In genomic region chr14:100106661-100107112, GRCh38 we compare ENCODE assay signal across 13 cellular contexts. TPM values are rescaled to one million over a fixed set of nuclear protein-coding genes. Genes with fewer than 3 reads are reported as not detected.
A peak's percentile ranks its signal among the peaks of the same experiment; 100 is the strongest.
DNase-seq lines count a peak whose midpoint lies in the region; ATAC-seq, FAIRE-seq and TF ChIP-seq lines count a peak whose summit lies in the region.
"Had no signal": no experiment of that assay in that cellular context is flagged by ENCODE, and none has a peak within 500 bp of the region (broad histone marks: within the 10 kb centered on the region; RNA-seq: fewer than 3 reads in every experiment).

No MANE protein-coding gene starts in this region.

- H2BK120ac ChIP-seq in trophoblast cell (ENCODE audit: insufficient read depth, low read length, poor library complexity): no peak overlapping the region

- 43% methylated on average over 4 of the region's 8 CpGs for WGBS in right lobe of liver (ENCODE audit: insufficient coverage, low coverage, low lambda C conversion rate, missing lambda C conversion rate)
- 87% methylated on average over 4 of the region's 8 CpGs for WGBS in HepG2 (ENCODE audit: low lambda C conversion rate)
- WGBS in trophoblast cell (ENCODE audit: extremely low coverage, insufficient coverage, insufficient read length): no CpG with 5 or more reads among the region's 8 CpGs

- no peak overlapping the region for H3K4ac ChIP-seq in trophoblast cell (ENCODE audit: low read depth, low read length)

- H3K79me2 ChIP-seq in HepG2 (ENCODE audit: insufficient read depth, low read length) (no peaks in the 10 kb centered on the region), trophoblast cell (ENCODE audit: control insufficient read depth, insufficient read depth, low read length, poor library complexity) (no peaks in the 10 kb centered on the region)

- H3K79me1 ChIP-seq in trophoblast cell (ENCODE audit: low read length): no peaks in the 10 kb centered on the region

- H3K9me3 Mint-ChIP-seq in activated naive CD8-positive, alpha-beta T cell treated with anti-CD3 and anti-CD28 coated beads, Interleukin-2, amount 10 ng/mL, durations not matched to agents 7 days and 5 days: no peaks in the 10 kb centered on the region

- no peak for TF ChIP-seq POLR2A in right lobe of liver (IDR thresholded peaks at IDR 0.05)
- no peak for TF ChIP-seq POLR2A in HepG2 (IDR thresholded peaks at IDR 0.05; ENCODE audit: insufficient read depth in 1 of 2, low read depth in 2 of 2, low read length in 2 of 2)
- no peak for TF ChIP-seq POLR2A in vagina (IDR thresholded peaks at IDR 0.05)

- in situ Hi-C loops in HepG2 (cut with HindIII; ENCODE audit: extremely low pct_ligation_motif_present, low pct_unique_long_range_greater_than_20kb): loop anchor here (10.0 kb wide), 1 partner anchor 122 kb away; no protein-coding TSS in a partner anchor

- intact Hi-C loops in right lobe of liver (cut with DNase I) (no loop called here), HepG2 (cut with micrococcal nuclease; ENCODE audit: unreplicated experiment) (no loop called here), vagina (cut with DNase I) (loop anchor here (2.0 kb wide), 1 partner anchor 124 kb away; no protein-coding TSS in a partner anchor)

- H3K14ac ChIP-seq in trophoblast cell (ENCODE audit: low read length): no peak overlapping the region

- peaks cover 71% of the 10 kb centered on the region for H3K4me1 Mint-ChIP-seq in activated naive CD8-positive, alpha-beta T cell treated with anti-CD3 and anti-CD28 coated beads, Interleukin-2, amount 10 ng/mL, durations not matched to agents 7 days and 5 days

- H3K4me3 ChIP-seq in right lobe of liver (no peak overlapping the region), HepG2 (replicated peaks in 1 of 3; ENCODE audit: insufficient read depth in 1 of 3, low read depth in 2 of 3, low read length in 3 of 3) (no peak overlapping the region), vagina (no peak overlapping the region), trophoblast cell (ENCODE audit: low read depth, low read length) (no peak overlapping the region)
- H3K4me3 ChIP-seq: psoas muscle, testis had no signal

- H3K4me2 ChIP-seq in HepG2 (ENCODE audit: low read depth, low read length) (no peak overlapping the region), trophoblast cell (ENCODE audit: low read length) (no peak overlapping the region)

- H3K27ac Mint-ChIP-seq in activated naive CD8-positive, alpha-beta T cell treated with anti-CD3 and anti-CD28 coated beads, Interleukin-2, amount 10 ng/mL, durations not matched to agents 7 days and 5 days: peak overlapping the region; percentile 84

- H4K20me1 ChIP-seq in HepG2 (ENCODE audit: insufficient read depth, low read length): no peaks in the 10 kb centered on the region

- CTCF ChIA-PET in HepG2 (lab: Yijun Ruan, JAX; ENCODE audit: low intra/inter-chr PET ratio, low total read pairs): no interaction called here

- no peak overlapping the region for H3K18ac ChIP-seq in trophoblast cell (ENCODE audit: low read length)

- H3K27me3 ChIP-seq in right lobe of liver (no peaks in the 10 kb centered on the region), HepG2 (ENCODE audit: control insufficient read depth in 1 of 2, insufficient read depth in 2 of 2, low read length in 2 of 2) (no peaks in the 10 kb centered on the region), vagina (no peaks in the 10 kb centered on the region), trophoblast cell (ENCODE audit: insufficient read depth, low read length) (no peaks in the 10 kb centered on the region)
- H3K27me3 ChIP-seq: testis had no signal

- POLR2A ChIA-PET in HepG2 (lab: Yijun Ruan, JAX): no interaction called here
- POLR2A ChIA-PET in activated naive CD8-positive, alpha-beta T cell treated with anti-CD3 and anti-CD28 coated beads, Interleukin-2, amount 10 ng/mL, durations not matched to agents 7 days and 5 days (lab: Charles Lee): interaction anchor here (1.3 to 10.9 kb wide), 5 partner anchors 9 to 50 kb away, joined by 3 to 198 read pairs (median 6); partner anchors contain the start of gene EVL

- no peak overlapping the region for H2AK5ac ChIP-seq in trophoblast cell (ENCODE audit: low read length)

- no peak overlapping the region for H4K12ac ChIP-seq in trophoblast cell (ENCODE audit: low read depth, low read length)

- peaks cover 0 to 10% (median 0%) of the 10 kb centered on the region in 4 donors for H3K36me3 ChIP-seq in right lobe of liver
- peaks cover 2 to 5% of the 10 kb centered on the region in 2 experiments; a peak in 3 of 5 replicates for H3K36me3 ChIP-seq in HepG2 (replicated peaks in 1 of 2; ENCODE audit: control insufficient read depth in 1 of 2, insufficient read depth in 2 of 2, low read length in 2 of 2)
- no peaks in the 10 kb centered on the region for H3K36me3 ChIP-seq in vagina
- peaks cover 0 to 2% of the 10 kb centered on the region in 2 experiments for H3K36me3 ChIP-seq in trophoblast cell (ENCODE audit: control insufficient read depth in 1 of 2, insufficient read depth in 2 of 2, low read length in 2 of 2)

- FAIRE-seq in HepG2 (lab: Jason Lieb, UNC): no peak

- H3K9ac ChIP-seq in HepG2 (ENCODE audit: insufficient read depth, low read depth, low read length): no peak overlapping the region
- no peak overlapping the region for H3K9ac ChIP-seq in trophoblast cell (ENCODE audit: low read length)

- TF ChIP-seq RAD21 in HepG2 (CRISPR knock-in tag; IDR thresholded peaks at IDR 0.05): no peak

- peak overlapping the region; percentile 42 for H3K4me3 Mint-ChIP-seq in activated naive CD8-positive, alpha-beta T cell treated with anti-CD3 and anti-CD28 coated beads, Interleukin-2, amount 10 ng/mL, durations not matched to agents 7 days and 5 days

- H3K27me3 Mint-ChIP-seq in activated naive CD8-positive, alpha-beta T cell treated with anti-CD3 and anti-CD28 coated beads, Interleukin-2, amount 10 ng/mL, durations not matched to agents 7 days and 5 days: no peaks in the 10 kb centered on the region

- H2BK5ac ChIP-seq in trophoblast cell (ENCODE audit: low read depth, low read length, poor library complexity): no peak overlapping the region

- no TSS peak for BruUV-seq in HepG2 (replicated peaks; lab: Mats Ljungman, UMichigan)

- H3K27ac ChIP-seq in right lobe of liver (peak overlapping the region in 1 of 3 donors; percentile 9), HepG2 (ENCODE audit: extremely low read length, insufficient read depth, low read length) (no peak overlapping the region), vagina (peak overlapping the region; percentile 30), trophoblast cell (ENCODE audit: low read depth, low read length) (no peak overlapping the region)
- H3K27ac ChIP-seq: psoas muscle, testis had no signal

- no peak overlapping the region for H4K8ac ChIP-seq in trophoblast cell (ENCODE audit: low read depth, low read length)

- H3K9me3 ChIP-seq in right lobe of liver (no peaks in the 10 kb centered on the region), HepG2 (ENCODE audit: low read length) (no peaks in the 10 kb centered on the region), vagina (no peaks in the 10 kb centered on the region), trophoblast cell (ENCODE audit: insufficient read depth, low read depth, low read length) (no peaks in the 10 kb centered on the region)
- H3K9me3 ChIP-seq: psoas muscle, testis had no signal

- no peak overlapping the region for H2AFZ ChIP-seq in HepG2 (ENCODE audit: low read length)
- H2AFZ ChIP-seq in trophoblast cell (ENCODE audit: insufficient read depth, low read length, poor library complexity): no peak overlapping the region

- DNase-seq in right lobe of liver (no peak), HepG2 (ENCODE audit: low spot score) (no peak), kidney tubule cell (ENCODE audit: low spot score) (peak; percentile 9), vagina (ENCODE audit: extremely low spot score in 2 of 2) (no peak), trophoblast cell (no peak), glomerular visceral epithelial cell (ENCODE audit: extremely low spot score) (no peak)
- no peak for DNase-seq in activated naive CD8-positive, alpha-beta T cell treated with anti-CD3 and anti-CD28 coated beads, Interleukin-2, amount 10 ng/mL, durations not matched to agents 7 days and 5 days
- DNase-seq: foreskin melanocyte, Karpas-422, psoas muscle, testis had no signal

- peaks cover 49% of the 10 kb centered on the region for H3K36me3 Mint-ChIP-seq in activated naive CD8-positive, alpha-beta T cell treated with anti-CD3 and anti-CD28 coated beads, Interleukin-2, amount 10 ng/mL, durations not matched to agents 7 days and 5 days

- no peak overlapping the region for H2BK12ac ChIP-seq in trophoblast cell (ENCODE audit: low read length)

- H3K23ac ChIP-seq in trophoblast cell (ENCODE audit: low read length): no peak overlapping the region

- no peak for TF ChIP-seq CTCF in right lobe of liver (IDR thresholded peaks at IDR 0.05)
- TF ChIP-seq CTCF in HepG2 (CRISPR knock-in tag; IDR thresholded peaks at IDR 0.05): no peak
- TF ChIP-seq CTCF in vagina (IDR thresholded peaks at IDR 0.05): no peak

- TF ChIP-seq EP300 in HepG2 (IDR thresholded peaks at IDR 0.05; ENCODE audit: low read depth in 2 of 2, low read length in 2 of 2) (no peak), HepG2 (CRISPR knock-in tag; IDR thresholded peaks at IDR 0.05; ENCODE audit: borderline replicate concordance) (no peak)

- ATAC-seq in right lobe of liver (peak; percentile 25 to 34 (median 29)), HepG2 (no peak), GM19324 (IDR thresholded peaks at IDR 0.05; ENCODE audit: low FRiP score, unreplicated experiment) (no peak)
- peak; percentile 13 for ATAC-seq in activated naive CD8-positive, alpha-beta T cell treated with anti-CD3 and anti-CD28 coated beads, Interleukin-2, amount 10 ng/mL, durations not matched to agents 7 days and 5 days (ENCODE audit: low read depth)
- ATAC-seq: psoas muscle had no signal

- H3K4me1 ChIP-seq in right lobe of liver (peaks cover 0 to 34% (median 0%) of the 10 kb centered on the region in 4 donors), HepG2 (ENCODE audit: insufficient read depth, low read length) (no peaks in the 10 kb centered on the region), vagina (peaks cover 63% of the 10 kb centered on the region), trophoblast cell (ENCODE audit: control insufficient read depth in 1 of 2, insufficient read depth in 2 of 2, low read length in 2 of 2) (peaks cover 14% of the 10 kb centered on the region in 2 experiments)

- H4K91ac ChIP-seq in trophoblast cell (ENCODE audit: low read depth, low read length): no peak overlapping the region

RNA-seq across cellular contexts. Expression of gene EVL, which starts 41.5 kb away (rescaled TPM):
- 100 to 1,000 TPM in 2 of 6 experiments, 10 to 100 TPM in 4; 23.6 to 162 (median 68.4) TPM for total RNA-seq in right lobe of liver
- 10.5 and 15.1 TPM in 2 replicates for total RNA-seq in HepG2 (2016; rRNA removed; fragmentation: Illumina TruSeq; extraction: Trizol)
- 23.1 and 32.6 TPM in 2 replicates for total RNA-seq in HepG2 (2016; cell fraction: cytosol; rRNA removed; fragmentation: Illumina TruSeq; extraction: Trizol; ENCODE audit: low read depth)
- 10.2 and 17.0 TPM in 2 replicates for total RNA-seq in HepG2 (2016; cell fraction: insoluble cytoplasmic fraction; rRNA removed; fragmentation: Illumina TruSeq; extraction: Trizol)
- total RNA-seq in HepG2 (2016; cell fraction: membrane; rRNA removed; fragmentation: Illumina TruSeq; extraction: Trizol): 35.4 and 40.2 TPM in 2 replicates
- total RNA-seq in HepG2 (2016; cell fraction: nucleus; rRNA removed; fragmentation: Illumina TruSeq; extraction: Trizol): 23.3 and 27.6 TPM in 2 replicates
- 28.7 and 31.2 TPM in 2 replicates for polyA plus RNA-seq in HepG2 (2011; rRNA removed)
- 12.0 and 12.7 TPM in 2 replicates for polyA plus RNA-seq in HepG2 (2011; cell fraction: cytosol; rRNA removed)
- polyA plus RNA-seq in HepG2 (2011; cell fraction: nucleus; rRNA removed): 124 and 138 TPM in 2 replicates
- polyA plus RNA-seq in HepG2 (2012): 29.8 and 33.6 TPM in 2 replicates
- polyA plus RNA-seq in HepG2 (2016; cell fraction: cytosol; fragmentation: Illumina TruSeq; extraction: Trizol; ENCODE audit: low read depth): 101 and 109 TPM in 2 replicates
- polyA plus RNA-seq in HepG2 (2016; cell fraction: insoluble cytoplasmic fraction; fragmentation: Illumina TruSeq; extraction: Trizol; ENCODE audit: low read depth): 23.4 and 35.8 TPM in 2 replicates
- polyA plus RNA-seq in HepG2 (2016; cell fraction: membrane; fragmentation: Illumina TruSeq; extraction: Trizol; ENCODE audit: low read depth): 114 and 115 TPM in 2 replicates
- 87.0 and 99.6 TPM in 2 replicates for polyA plus RNA-seq in HepG2 (2016; cell fraction: nucleus; fragmentation: Illumina TruSeq; extraction: Trizol; ENCODE audit: insufficient read depth, low read depth)
- polyA minus RNA-seq in HepG2 (2011; rRNA and poly(A)+ RNA removed; ENCODE audit: low replicate concordance): 11.3 and 23.0 TPM in 2 replicates
- 13.0 and 14.0 TPM in 2 replicates for polyA minus RNA-seq in HepG2 (2011; cell fraction: cytosol; rRNA and poly(A)+ RNA removed)
- polyA minus RNA-seq in HepG2 (2011; cell fraction: nucleus; rRNA and poly(A)+ RNA removed): 31.1 and 31.2 TPM in 2 replicates
- total RNA-seq in activated naive CD8-positive, alpha-beta T cell treated with anti-CD3 and anti-CD28 coated beads, Interleukin-2, amount 10 ng/mL, durations not matched to agents 7 days and 5 days: 1,000 to 10,000 TPM; 1,124 to 1,144 TPM
- total RNA-seq in vagina: 112 TPM
- polyA plus RNA-seq in trophoblast cell (2013): 31.4 and 32.7 TPM in 2 replicates

RNA-seq across cellular contexts. Expression of gene DEGS2, which starts 52.8 kb away (rescaled TPM):
- under 1 TPM; 0.09 to 0.55 (median 0.22) TPM for total RNA-seq in right lobe of liver
- 0.09 TPM in 1 of 2 replicates, not detected in the other for total RNA-seq in HepG2 (2016; rRNA removed; fragmentation: Illumina TruSeq; extraction: Trizol)
- total RNA-seq in HepG2 (2016; cell fraction: cytosol; rRNA removed; fragmentation: Illumina TruSeq; extraction: Trizol; ENCODE audit: low read depth): 0.18 and 0.30 TPM in 2 replicates
- 0.04 TPM in 2 replicates for total RNA-seq in HepG2 (2016; cell fraction: insoluble cytoplasmic fraction; rRNA removed; fragmentation: Illumina TruSeq; extraction: Trizol)
- 0.07 and 0.19 TPM in 2 replicates for total RNA-seq in HepG2 (2016; cell fraction: membrane; rRNA removed; fragmentation: Illumina TruSeq; extraction: Trizol)
- total RNA-seq in HepG2 (2016; cell fraction: nucleus; rRNA removed; fragmentation: Illumina TruSeq; extraction: Trizol): 0.12 and 0.28 TPM in 2 replicates
- polyA plus RNA-seq in HepG2 (2011; rRNA removed): 0.09 and 0.14 TPM in 2 replicates
- polyA plus RNA-seq in HepG2 (2011; cell fraction: cytosol; rRNA removed): 0.15 and 0.30 TPM in 2 replicates
- 1.6 and 2.0 TPM in 2 replicates for polyA plus RNA-seq in HepG2 (2011; cell fraction: nucleus; rRNA removed)
- 0.25 and 0.91 TPM in 2 replicates for polyA plus RNA-seq in HepG2 (2012)
- not detected in 2 replicates for polyA plus RNA-seq in HepG2 (2016; cell fraction: cytosol; fragmentation: Illumina TruSeq; extraction: Trizol; ENCODE audit: low read depth)
- polyA plus RNA-seq in HepG2 (2016; cell fraction: insoluble cytoplasmic fraction; fragmentation: Illumina TruSeq; extraction: Trizol; ENCODE audit: low read depth): 0.07 TPM in 1 of 2 replicates, not detected in the other
- not detected in 2 replicates for polyA plus RNA-seq in HepG2 (2016; cell fraction: membrane; fragmentation: Illumina TruSeq; extraction: Trizol; ENCODE audit: low read depth)
- 0.22 TPM in 1 of 2 replicates, not detected in the other for polyA plus RNA-seq in HepG2 (2016; cell fraction: nucleus; fragmentation: Illumina TruSeq; extraction: Trizol; ENCODE audit: insufficient read depth, low read depth)
- 0.30 and 1.6 TPM in 2 replicates for polyA minus RNA-seq in HepG2 (2011; rRNA and poly(A)+ RNA removed; ENCODE audit: low replicate concordance)
- polyA minus RNA-seq in HepG2 (2011; cell fraction: cytosol; rRNA and poly(A)+ RNA removed): 0.26 and 0.30 TPM in 2 replicates
- polyA minus RNA-seq in HepG2 (2011; cell fraction: nucleus; rRNA and poly(A)+ RNA removed): 0.37 and 0.90 TPM in 2 replicates
- total RNA-seq in activated naive CD8-positive, alpha-beta T cell treated with anti-CD3 and anti-CD28 coated beads, Interleukin-2, amount 10 ng/mL, durations not matched to agents 7 days and 5 days: under 1 TPM; 0.14 to 0.28 TPM
- total RNA-seq in vagina: 19.9 TPM
- polyA plus RNA-seq in trophoblast cell (2013): 4.2 and 4.6 TPM in 2 replicates
- total RNA-seq: T-helper 1 cell treated with Interleukin-12 subunit alpha and Interleukin-12 subunit beta and Interleukin-4 antibody, amounts not matched to agents 30 ng/mL and 1 ng/mL, for 36 hours had no signal

Comparison
In these comparisons a context has a peak if more than half of its experiments do, and no peak if none do; other contexts are left out.
1. ATAC-seq: peak in right lobe of liver (4 of 4) and activated naive CD8-positive, alpha-beta T cell treated with anti-CD3 and anti-CD28 coated beads, Interleukin-2, amount 10 ng/mL, durations not matched to agents 7 days and 5 days (single experiment); none in HepG2 (single experiment) and GM19324 (single experiment).
2. RNA of gene DEGS2, which starts 52.8 kb away (total RNA-seq): 19.9 TPM in vagina (single experiment); 0.14 to 0.28 TPM in activated naive CD8-positive, alpha-beta T cell treated with anti-CD3 and anti-CD28 coated beads, Interleukin-2, amount 10 ng/mL, durations not matched to agents 7 days and 5 days, 0.09 to 0.55 TPM in right lobe of liver and 0.04 to 0.30 TPM in HepG2; every median in the first group is over 10 times any median in the second.